9 cellular contexts compared by ENCODE assay signal in the genomic region with DNA sequence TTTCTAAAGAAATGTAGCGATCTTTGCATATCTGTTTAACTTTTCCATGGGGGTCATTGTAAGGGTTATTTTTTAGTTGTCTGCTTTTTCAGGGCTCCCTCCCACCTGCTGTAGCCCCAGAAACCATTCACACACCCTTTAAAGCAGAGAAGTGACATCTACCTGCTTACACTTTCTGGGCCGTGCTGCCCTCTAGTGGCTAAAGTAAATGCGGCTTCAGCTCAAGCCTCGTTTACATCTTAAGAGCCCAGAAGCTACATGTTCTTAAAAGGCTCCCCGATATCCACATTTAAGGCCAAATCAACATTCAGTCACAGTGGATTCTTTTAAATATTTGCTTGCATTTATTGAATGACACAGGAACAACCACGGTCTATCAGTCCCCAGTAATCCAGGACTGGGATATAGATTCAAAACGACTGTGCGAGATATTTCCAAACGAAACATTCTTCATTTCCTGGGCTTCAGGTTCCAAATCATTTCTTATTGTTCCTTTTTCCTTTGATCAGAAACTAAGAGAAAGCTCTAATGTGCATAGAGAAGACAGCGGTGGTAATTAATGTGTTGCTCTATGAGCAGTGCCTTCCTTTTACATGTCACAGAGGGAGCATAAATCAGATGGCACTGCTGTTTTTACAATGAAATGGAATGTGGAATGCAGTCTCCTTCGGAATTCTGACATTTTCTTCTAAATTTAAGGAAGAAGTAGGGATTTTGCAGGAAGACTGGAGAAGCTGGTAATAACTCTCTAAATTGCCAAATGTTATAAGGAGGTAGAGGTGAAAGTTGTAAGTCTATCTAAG.
DNase-seq lines count a peak whose midpoint lies in the region; ATAC-seq, FAIRE-seq and TF ChIP-seq lines count a peak whose summit lies in the region.
"Had no signal": no experiment of that assay in that cellular context is flagged by ENCODE, and none has a peak within 500 bp of the region (broad histone marks: within the 10 kb centered on the region; RNA-seq: fewer than 3 reads in every experiment).

No MANE protein-coding gene starts in this region.

- peak; percentile 48 to 87 (median 86) for TF ChIP-seq CTCF in H1 (IDR thresholded peaks at IDR 0.05; ENCODE audit: control extremely low read depth in 1 of 3, insufficient read depth in 1 of 3, low read depth in 1 of 3, low read length in 3 of 3)

- no peak overlapping the region for H3K27ac ChIP-seq in H1 (ENCODE audit: low read depth, low read length)

- WGBS in H1 (ENCODE audit: extremely low coverage in 1 of 2, insufficient coverage in 1 of 2, insufficient read length in 1 of 2, insufficient replicate concordance in 2 of 2, low coverage in 1 of 2, low lambda C conversion rate in 2 of 2, missing lambda C conversion rate in 1 of 2), 2 experiments, result 46% methylated on average over 11 of the region's 11 CpGs; no CpG with 5 or more reads in 1 of the 2 experiments

- TF ChIP-seq RAD21 in H1 (IDR thresholded peaks at IDR 0.05 in 1 of 2, conservative IDR thresholded peaks at IDR 0.05 in 1 of 2; ENCODE audit: low read depth in 2 of 2, low read length in 2 of 2), result peak; percentile 87 to 90

- DNase-seq in CMK (ENCODE audit: low read depth) (peak; percentile 64), NCI-H526 treated with DMSO at 0.1 percent for 48 hours (lab: John Stamatoyannopoulos, UW) (peak; percentile 0), H1 (ENCODE audit: low read depth in 1 of 2, low spot score in 2 of 2) (peak; percentile 58 to 87), mucosa of gallbladder (ENCODE audit: low spot score) (peak; percentile 78)
- DNase-seq in activated CD8-positive, alpha-beta T cell treated with anti-CD3 and anti-CD28 coated beads, Interleukin-2, amount 10 ng/mL, durations not matched to agents 7 days and 5 days, result peak; percentile 77
- DNase-seq in stimulated activated CD8-positive, alpha-beta memory T cell treated with anti-CD3 and anti-CD28 coated beads, Interleukin-7, amount 100 ng/mL, for 24 hours (ENCODE audit: low read depth), result peak; percentile 49

- no peaks in the 10 kb centered on the region for H3K36me3 Mint-ChIP-seq in activated CD8-positive, alpha-beta T cell treated with anti-CD3 and anti-CD28 coated beads, Interleukin-2, amount 10 ng/mL, durations not matched to agents 7 days and 5 days (ENCODE audit: low read depth)
- H3K36me3 Mint-ChIP-seq: activated naive CD8-positive, alpha-beta T cell had no signal

- H3K18ac ChIP-seq in H1 (ENCODE audit: extremely low read depth, low read length), result no peak overlapping the region

- no peaks in the 10 kb centered on the region for H3K9me3 ChIP-seq in H1 (ENCODE audit: insufficient read depth in 2 of 2, low read depth in 1 of 2, low read length in 1 of 2)

- no peak overlapping the region for H3K4ac ChIP-seq in H1 (replicated peaks; ENCODE audit: insufficient read length, low read depth, low read length)

- POLR2A ChIA-PET in activated CD8-positive, alpha-beta T cell treated with anti-CD3 and anti-CD28 coated beads, Interleukin-2, amount 10 ng/mL, durations not matched to agents 7 days and 5 days (lab: Charles Lee), result interaction anchor here (0.6 kb wide), 1 partner anchor 273 kb away, joined by 4 read pairs; no protein-coding TSS in a partner anchor
- POLR2A ChIA-PET in H1 (lab: Charles Lee; ENCODE audit: partially characterized antibody), result interaction anchor here (1.0 kb wide), 1 partner anchor 239 kb away, joined by 4 read pairs; no protein-coding TSS in a partner anchor

- no peak overlapping the region for H3K27ac Mint-ChIP-seq in activated CD8-positive, alpha-beta T cell treated with anti-CD3 and anti-CD28 coated beads, Interleukin-2, amount 10 ng/mL, durations not matched to agents 7 days and 5 days
- H3K27ac Mint-ChIP-seq: activated naive CD8-positive, alpha-beta T cell had no signal

- no peak overlapping the region for H4K91ac ChIP-seq in H1 (replicated peaks; ENCODE audit: insufficient read length, low read length)

- no peak overlapping the region for H2AK5ac ChIP-seq in H1 (ENCODE audit: low read depth, low read length)

- FAIRE-seq in H1 (lab: Jason Lieb, UNC), result peak; percentile 97

- no peak overlapping the region for H2BK5ac ChIP-seq in H1 (ENCODE audit: low read depth, low read length)

- H2BK15ac ChIP-seq in H1 (ENCODE audit: low read length), result no peak overlapping the region

- CTCF ChIA-PET in activated CD8-positive, alpha-beta T cell treated with anti-CD3 and anti-CD28 coated beads, Interleukin-2, amount 10 ng/mL, durations not matched to agents 7 days and 5 days (lab: Charles Lee), result interaction anchor here (0.6 to 4.3 kb wide), 22 partner anchors 8 to 978 kb away, joined by 3 to 48 read pairs (median 3); no protein-coding TSS in a partner anchor
- CTCF ChIA-PET in H1 (lab: Charles Lee; ENCODE audit: partially characterized antibody), result interaction anchor here (0.6 to 7.4 kb wide), 36 partner anchors 8 to 990 kb away, joined by 3 to 62 read pairs (median 4); no protein-coding TSS in a partner anchor

- H3K23me2 ChIP-seq in H1 (ENCODE audit: low read depth, low read length), result no peaks in the 10 kb centered on the region; the same call in 1 of the 2 replicates

- no peak overlapping the region for H3K56ac ChIP-seq in H1 (replicated peaks; ENCODE audit: insufficient read length, low read depth, low read length)

- no peak overlapping the region for H4K8ac ChIP-seq in H1 (ENCODE audit: extremely low read depth, insufficient read depth, low read length)

- no peak overlapping the region for H3K4me2 ChIP-seq in H1 (ENCODE audit: insufficient read depth in 1 of 2, low read depth in 2 of 2, low read length in 2 of 2)

- no peak overlapping the region for H4K5ac ChIP-seq in H1 (ENCODE audit: insufficient read length, low read depth, low read length)

- H3K36me3 ChIP-seq in H1 (ENCODE audit: control insufficient read depth in 2 of 4, insufficient read depth in 4 of 4, low read length in 3 of 4), result no peaks in the 10 kb centered on the region

- no peaks in the 10 kb centered on the region for H3K79me1 ChIP-seq in H1 (ENCODE audit: low read depth, low read length)

- no peak overlapping the region for H3K14ac ChIP-seq in H1 (ENCODE audit: insufficient read length)

- H3K9ac ChIP-seq in H1 (replicated peaks in 1 of 4; ENCODE audit: extremely low read depth in 1 of 4, low read depth in 3 of 4, low read length in 3 of 4), result no peak overlapping the region

- peak; percentile 95 for ATAC-seq in GM19351 (IDR thresholded peaks at IDR 0.05; ENCODE audit: unreplicated experiment)
- ATAC-seq in HG03439 (IDR thresholded peaks at IDR 0.05; ENCODE audit: unreplicated experiment), result peak; percentile 95
- peak; percentile 79 for ATAC-seq in activated CD8-positive, alpha-beta T cell treated with anti-CD3 and anti-CD28 coated beads, Interleukin-2, amount 10 ng/mL, durations not matched to agents 7 days and 5 days

- no peaks in the 10 kb centered on the region for H3K4me1 Mint-ChIP-seq in activated CD8-positive, alpha-beta T cell treated with anti-CD3 and anti-CD28 coated beads, Interleukin-2, amount 10 ng/mL, durations not matched to agents 7 days and 5 days (ENCODE audit: low read depth)

- H2BK12ac ChIP-seq in H1 (ENCODE audit: low read depth, low read length), result no peak overlapping the region

- TF ChIP-seq POLR2A in H1 (IDR thresholded peaks at IDR 0.05; ENCODE audit: control extremely low read depth in 1 of 2, low read depth in 2 of 2, low read length in 2 of 2), result no peak

- no peak overlapping the region for H3K4me3 ChIP-seq in H1 (ENCODE audit: extremely low read depth in 1 of 4, insufficient read depth in 2 of 4, low read depth in 3 of 4, low read length in 4 of 4)

- no peak overlapping the region for H2BK120ac ChIP-seq in H1 (replicated peaks; ENCODE audit: low read depth, low read length)

- no peaks in the 10 kb centered on the region; a peak in 1 of 7 replicates for H3K27me3 ChIP-seq in H1 (replicated peaks in 1 of 4; ENCODE audit: control insufficient read depth in 3 of 4, extremely low read depth in 1 of 4, insufficient read depth in 3 of 4, low read length in 3 of 4)

- no peak overlapping the region for H3K4me3 Mint-ChIP-seq in activated CD8-positive, alpha-beta T cell treated with anti-CD3 and anti-CD28 coated beads, Interleukin-2, amount 10 ng/mL, durations not matched to agents 7 days and 5 days
- H3K4me3 Mint-ChIP-seq: activated naive CD8-positive, alpha-beta T cell had no signal

- no peak overlapping the region for H2AFZ ChIP-seq in H1 (ENCODE audit: low read length)

- H3K23ac ChIP-seq in H1 (ENCODE audit: insufficient read length), result no peak overlapping the region

- H3K27me3 Mint-ChIP-seq in activated CD8-positive, alpha-beta T cell treated with anti-CD3 and anti-CD28 coated beads, Interleukin-2, amount 10 ng/mL, durations not matched to agents 7 days and 5 days (ENCODE audit: low read depth), result peaks cover 5% of the 10 kb centered on the region

- no peaks in the 10 kb centered on the region for H4K20me1 ChIP-seq in H1 (replicated peaks in 1 of 2; ENCODE audit: control insufficient read depth in 1 of 2, insufficient read depth in 2 of 2, low read length in 2 of 2)

- no peaks in the 10 kb centered on the region for H3K9me3 Mint-ChIP-seq in activated CD8-positive, alpha-beta T cell treated with anti-CD3 and anti-CD28 coated beads, Interleukin-2, amount 10 ng/mL, durations not matched to agents 7 days and 5 days (ENCODE audit: insufficient read depth)

- no peaks in the 10 kb centered on the region for H3K4me1 ChIP-seq in H1 (replicated peaks in 1 of 4; ENCODE audit: control insufficient read depth in 3 of 4, insufficient read depth in 4 of 4, low read length in 3 of 4)

- TF ChIP-seq EP300 in H1 (IDR thresholded peaks at IDR 0.05; ENCODE audit: borderline replicate concordance in 1 of 2, low read depth in 2 of 2, low read length in 2 of 2), result no peak

- no peaks in the 10 kb centered on the region for H3K79me2 ChIP-seq in H1 (ENCODE audit: control insufficient read depth in 1 of 2, insufficient read depth in 2 of 2, low read length in 2 of 2)

- H2BK20ac ChIP-seq in H1 (ENCODE audit: low read length), result no peak overlapping the region

TF ChIP-seq in H1, 55 proteins besides CTCF, POLR2A, EP300 and RAD21 (continues in another document):
- TF ChIP-seq USF2 (IDR thresholded peaks at IDR 0.05; ENCODE audit: low read length) (no peak), POLR2AphosphoS5 (IDR thresholded peaks at IDR 0.05; ENCODE audit: low read depth, low read length) (no peak), EZH2 (IDR thresholded peaks at IDR 0.05; ENCODE audit: low read depth, low read length, severe bottlenecking) (no peak), MAX (IDR thresholded peaks at IDR 0.05) (no peak), BACH1 (IDR thresholded peaks at IDR 0.05; ENCODE audit: low read length) (no peak)

Comparison
In these comparisons a context has a peak if more than half of its experiments do, and no peak if none do; other contexts are left out.
1. DNase-seq: peak in every context shown above with its lines; median percentile 78 in mucosa of gallbladder; 77 in activated CD8-positive, alpha-beta T cell treated with anti-CD3 and anti-CD28 coated beads, Interleukin-2, amount 10 ng/mL, durations not matched to agents 7 days and 5 days; 72 in H1; 64 in CMK; 49 in stimulated activated CD8-positive, alpha-beta memory T cell treated with anti-CD3 and anti-CD28 coated beads, Interleukin-7, amount 100 ng/mL, for 24 hours; 0 in NCI-H526 treated with DMSO at 0.1 percent for 48 hours.